In the genomic region with DNA sequence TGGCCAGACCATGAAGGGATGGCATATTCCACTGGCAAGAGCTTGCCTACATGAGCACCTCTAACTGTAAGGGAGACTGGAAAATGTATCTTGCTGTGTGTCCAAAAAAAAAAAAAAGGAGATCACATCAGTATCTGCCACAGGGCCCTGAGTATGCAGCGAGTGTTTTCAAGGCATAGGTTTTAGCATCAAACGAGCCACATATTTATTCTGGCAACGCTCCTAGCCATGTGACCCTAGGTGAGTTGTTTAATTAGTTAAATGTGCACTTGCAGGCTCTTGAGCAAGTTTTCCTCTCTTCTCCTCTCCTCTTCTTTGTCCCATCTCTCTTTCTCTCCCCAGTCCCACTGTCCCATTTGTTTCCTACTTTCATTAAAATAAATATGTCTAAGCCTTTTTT, we compare ENCODE assay signal across 1 cellular context.
TF ChIP-seq lines count a peak whose summit lies in the region.

No MANE protein-coding gene starts in this region.

TF ChIP-seq in GM23338, 12 proteins besides CTCF, POLR2A, EP300 and RAD21 (continued from another document):
- TF ChIP-seq, protein P1, sequence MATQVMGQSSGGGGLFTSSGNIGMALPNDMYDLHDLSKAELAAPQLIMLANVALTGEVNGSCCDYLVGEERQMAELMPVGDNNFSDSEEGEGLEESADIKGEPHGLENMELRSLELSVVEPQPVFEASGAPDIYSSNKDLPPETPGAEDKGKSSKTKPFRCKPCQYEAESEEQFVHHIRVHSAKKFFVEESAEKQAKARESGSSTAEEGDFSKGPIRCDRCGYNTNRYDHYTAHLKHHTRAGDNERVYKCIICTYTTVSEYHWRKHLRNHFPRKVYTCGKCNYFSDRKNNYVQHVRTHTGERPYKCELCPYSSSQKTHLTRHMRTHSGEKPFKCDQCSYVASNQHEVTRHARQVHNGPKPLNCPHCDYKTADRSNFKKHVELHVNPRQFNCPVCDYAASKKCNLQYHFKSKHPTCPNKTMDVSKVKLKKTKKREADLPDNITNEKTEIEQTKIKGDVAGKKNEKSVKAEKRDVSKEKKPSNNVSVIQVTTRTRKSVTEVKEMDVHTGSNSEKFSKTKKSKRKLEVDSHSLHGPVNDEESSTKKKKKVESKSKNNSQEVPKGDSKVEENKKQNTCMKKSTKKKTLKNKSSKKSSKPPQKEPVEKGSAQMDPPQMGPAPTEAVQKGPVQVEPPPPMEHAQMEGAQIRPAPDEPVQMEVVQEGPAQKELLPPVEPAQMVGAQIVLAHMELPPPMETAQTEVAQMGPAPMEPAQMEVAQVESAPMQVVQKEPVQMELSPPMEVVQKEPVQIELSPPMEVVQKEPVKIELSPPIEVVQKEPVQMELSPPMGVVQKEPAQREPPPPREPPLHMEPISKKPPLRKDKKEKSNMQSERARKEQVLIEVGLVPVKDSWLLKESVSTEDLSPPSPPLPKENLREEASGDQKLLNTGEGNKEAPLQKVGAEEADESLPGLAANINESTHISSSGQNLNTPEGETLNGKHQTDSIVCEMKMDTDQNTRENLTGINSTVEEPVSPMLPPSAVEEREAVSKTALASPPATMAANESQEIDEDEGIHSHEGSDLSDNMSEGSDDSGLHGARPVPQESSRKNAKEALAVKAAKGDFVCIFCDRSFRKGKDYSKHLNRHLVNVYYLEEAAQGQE (IDR thresholded peaks at IDR 0.05; ENCODE audit: unreplicated experiment) = no peak
- TF ChIP-seq JUNB (IDR thresholded peaks at IDR 0.05; ENCODE audit: unreplicated experiment) (no peak), POLR2AphosphoS5 (IDR thresholded peaks at IDR 0.05; ENCODE audit: low read depth) (no peak), ZNF331 (CRISPR knock-in tag; IDR thresholded peaks at IDR 0.05; ENCODE audit: low read depth) (no peak)
